ENCODE assay signal across 8 cellular contexts in genomic region chr17:16521070-16521727, GRCh38. TPM values are rescaled to one million over a fixed set of nuclear protein-coding genes. Genes with fewer than 3 reads are reported as not detected.
DNase-seq lines count a peak whose midpoint lies in the region; ATAC-seq and TF ChIP-seq lines count a peak whose summit lies in the region.

No MANE protein-coding gene starts in this region.

- peaks cover 30 to 54% (median 43%) of the 10 kb centered on the region in 3 donors for H3K27me3 Mint-ChIP-seq in naive B cell

- H3K4me1 Mint-ChIP-seq in naive B cell = peaks cover 2 to 8% (median 5%) of the 10 kb centered on the region in 3 donors

- H3K27ac ChIP-seq in OCI-LY1 (ENCODE audit: low read depth, low read length, poor library complexity, severe bottlenecking) (no peak overlapping the region), epithelial cell of prostate (no peak overlapping the region)

- peak; percentile 88 for DNase-seq in A172 (ENCODE audit: low spot score)
- peak in 70 of 76 experiments; percentile 3 to 87 (median 55) for DNase-seq in HUDEP-2 (lab: John Stamatoyannopoulos, UW; ENCODE audit: unreplicated experiment in 76 of 76)
- DNase-seq in activated CD8-positive, alpha-beta memory T cell treated with anti-CD3 and anti-CD28 coated beads, Interleukin-2, amount 50 U/mL, for 24 hours (ENCODE audit: extremely low read depth) = peak; percentile 25
- DNase-seq in epithelial cell of prostate (ENCODE audit: low read depth, low spot score) = peak; percentile 44
- DNase-seq in naive B cell = peak; percentile 59
- DNase-seq in stimulated activated naive CD4-positive, alpha-beta T cell (lab: John Stamatoyannopoulos, UW) = peak; percentile 18 to 64 (median 42)

- no peak overlapping the region for H3K4me3 Mint-ChIP-seq in naive B cell

- H3K79me2 ChIP-seq in OCI-LY1 (ENCODE audit: insufficient read depth, low read length) = no peaks in the 10 kb centered on the region

- H3K36me3 ChIP-seq in OCI-LY1 (ENCODE audit: insufficient read depth, low read length) = no peaks in the 10 kb centered on the region

- H3K36me3 Mint-ChIP-seq in naive B cell = no peaks in the 10 kb centered on the region

- H3F3A ChIP-seq in OCI-LY1 (ENCODE audit: insufficient read depth, low read length) = no peaks in the 10 kb centered on the region

- no peaks in the 10 kb centered on the region for H3K4me1 ChIP-seq in OCI-LY1 (ENCODE audit: insufficient read depth, low read length, severe bottlenecking)

- H2AFZ ChIP-seq in OCI-LY1 (ENCODE audit: low read length) = no peak overlapping the region

- H3K27me3 ChIP-seq in OCI-LY1 (ENCODE audit: insufficient read depth, low read length) = no peaks in the 10 kb centered on the region; the same call in 1 of the 2 replicates

- no peak overlapping the region for H3K4me3 ChIP-seq in OCI-LY1 (ENCODE audit: low read depth, low read length, poor library complexity, severe bottlenecking)

- H3K9me3 Mint-ChIP-seq in naive B cell = no peaks in the 10 kb centered on the region

- H3K9me2 ChIP-seq in OCI-LY1 (ENCODE audit: low read depth, low read length) = no peaks in the 10 kb centered on the region

- no peak overlapping the region for H3K9ac ChIP-seq in OCI-LY1 (ENCODE audit: low read length)

- peak; percentile 92 for TF ChIP-seq CTCF in OCI-LY1 (IDR thresholded peaks at IDR 0.05; ENCODE audit: low read length)

- no peaks in the 10 kb centered on the region for H3K9me3 ChIP-seq in OCI-LY1 (ENCODE audit: low read length)

- H3K27ac Mint-ChIP-seq in naive B cell = peak overlapping the region in 1 of 6 donors; percentile 7

- ATAC-seq in GM18498 (IDR thresholded peaks at IDR 0.05; ENCODE audit: unreplicated experiment) (peak; percentile 79), naive B cell (ENCODE audit: low read depth in 2 of 2) (peak; percentile 90 to 96)

- no peak overlapping the region for H3K4me2 ChIP-seq in OCI-LY1 (ENCODE audit: low read length)

- H4K20me1 ChIP-seq in OCI-LY1 (ENCODE audit: insufficient read depth, low read length) = no peaks in the 10 kb centered on the region

RNA-seq across cellular contexts. Expression of gene LRRC75A, which starts 29.2 kb away (rescaled TPM):
- 3.4 and 7.4 TPM in 2 replicates for total RNA-seq in A172 (2014; rRNA removed; shearing (Covaris generic))
- polyA plus RNA-seq in naive B cell (ENCODE audit: low read depth in 6 of 6) = 1 to 10 TPM in 3 of 6 donors, under 1 TPM in 3; 0.21 to 1.9 (median 1.1) TPM

RNA-seq across cellular contexts. Expression of gene ZNF287, which starts 47.8 kb away (rescaled TPM):
- 3.1 and 4.1 TPM in 2 replicates for total RNA-seq in A172 (2014; rRNA removed; shearing (Covaris generic))
- 10 to 100 TPM in 2 of 6 donors, 1 to 10 TPM in 4; 6.7 to 15.3 (median 9.2) TPM for polyA plus RNA-seq in naive B cell (ENCODE audit: low read depth in 6 of 6)

Comparison
In these comparisons a context has a peak if more than half of its experiments do, and no peak if none do; other contexts are left out.
1. DNase-seq: peak in every context shown above with its lines; median percentile 88 in A172; 59 in naive B cell; 55 in HUDEP-2; 44 in epithelial cell of prostate; 42 in stimulated activated naive CD4-positive, alpha-beta T cell; 25 in activated CD8-positive, alpha-beta memory T cell treated with anti-CD3 and anti-CD28 coated beads, Interleukin-2, amount 50 U/mL, for 24 hours.